Comparison of ENCODE assay signal across 1 cellular context in the genomic region with DNA sequence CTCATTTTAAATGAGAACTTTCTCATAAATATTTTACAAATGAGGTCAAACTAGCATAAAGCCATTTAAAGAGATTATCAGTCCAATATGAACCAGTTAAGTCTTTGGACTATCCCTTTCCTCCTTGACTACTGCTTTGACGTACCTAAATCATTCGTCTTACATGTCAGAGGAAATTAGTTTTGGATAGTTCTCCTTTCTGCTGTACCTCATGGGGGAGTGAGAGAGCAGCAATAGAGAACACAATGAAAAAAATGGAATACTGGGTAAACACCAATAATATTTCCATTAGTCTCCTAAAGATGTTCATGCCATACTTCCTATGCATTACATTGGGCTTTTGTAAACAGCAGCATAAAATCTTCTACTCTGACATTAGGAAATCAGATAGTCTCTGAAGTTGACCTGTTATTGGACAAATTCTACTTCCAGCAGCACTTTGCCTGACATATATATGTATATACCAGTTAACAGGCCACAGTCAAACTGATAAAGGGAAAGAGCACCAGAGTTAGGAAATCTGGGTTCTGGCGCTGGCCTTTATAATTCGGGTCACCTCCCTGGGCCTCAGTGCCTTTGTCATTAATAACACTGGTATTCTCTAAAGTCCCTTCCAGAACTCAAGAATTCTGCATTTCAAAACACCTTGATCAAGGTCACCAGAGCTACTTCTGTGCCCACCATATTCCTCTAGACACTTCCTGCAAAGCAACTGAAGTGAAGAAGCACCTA.
TF ChIP-seq lines count a peak whose summit lies in the region.

No MANE protein-coding gene starts in this region.

TF ChIP-seq in endothelial cell of umbilical vein, 7 proteins besides CTCF, POLR2A, EP300 and RAD21:
- TF ChIP-seq POLR2AphosphoS5 (IDR thresholded peaks at IDR 0.05; ENCODE audit: insufficient read depth, low read depth, low read length) (no peak), JUN (IDR thresholded peaks at IDR 0.05; ENCODE audit: borderline replicate concordance, insufficient read depth, insufficient read length, low read depth) (no peak), MYC (IDR thresholded peaks at IDR 0.05; ENCODE audit: low read depth, low read length) (no peak), FOS (IDR thresholded peaks at IDR 0.05; ENCODE audit: borderline replicate concordance, insufficient read depth, low read length) (no peak), GATA2 (IDR thresholded peaks at IDR 0.05; ENCODE audit: insufficient read depth, insufficient read length, low read depth, low read length) (no peak), EZH2 (IDR thresholded peaks at IDR 0.05; ENCODE audit: borderline replicate concordance, low read depth, low read length, severe bottlenecking) (no peak)
- TF ChIP-seq, protein P1, sequence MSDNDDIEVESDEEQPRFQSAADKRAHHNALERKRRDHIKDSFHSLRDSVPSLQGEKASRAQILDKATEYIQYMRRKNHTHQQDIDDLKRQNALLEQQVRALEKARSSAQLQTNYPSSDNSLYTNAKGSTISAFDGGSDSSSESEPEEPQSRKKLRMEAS (IDR thresholded peaks at IDR 0.05; ENCODE audit: insufficient read depth, insufficient read length) = no peak
